Comparison of ENCODE assay signal across 8 cellular contexts in genomic region chr16:81076566-81077076, GRCh38. TPM values are rescaled to one million over a fixed set of nuclear protein-coding genes. Genes with fewer than 3 reads are reported as not detected.
DNase-seq lines count a peak whose midpoint lies in the region; ATAC-seq, FAIRE-seq and TF ChIP-seq lines count a peak whose summit lies in the region.

No MANE protein-coding gene starts in this region.

- no peak for FAIRE-seq in endothelial cell of umbilical vein (lab: Jason Lieb, UNC)

- H3K4me3 ChIP-seq in endothelial cell of umbilical vein (replicated peaks in 1 of 3; ENCODE audit: insufficient read depth in 1 of 3, low read depth in 1 of 3, low read length in 3 of 3) (peak overlapping the region; percentile 48 to 52 (median 49)), mononuclear cell (ENCODE audit: low read length) (peak overlapping the region; percentile 74)

- no peaks in the 10 kb centered on the region for H3K36me3 ChIP-seq in endothelial cell of umbilical vein (ENCODE audit: control insufficient read depth in 2 of 2, extremely low read depth in 1 of 2, insufficient read depth in 2 of 2, low read length in 2 of 2)

- POLR2A ChIA-PET in endothelial cell of umbilical vein (lab: Charles Lee): no interaction called here

- BruUV-seq in endothelial cell of umbilical vein (replicated peaks; lab: Mats Ljungman, UMichigan): no TSS peak

- DNase-seq in CMK (ENCODE audit: low read depth): peak; percentile 73
- DNase-seq in HT1080 (ENCODE audit: low read depth): peak; percentile 82
- peak; percentile 92 for DNase-seq in NK-92 treated with Interleukin-12 subunit alpha and Interleukin-12 subunit beta, amount 100 ng/mL, for 24 hours (lab: John Stamatoyannopoulos, UW)
- DNase-seq in activated CD8-positive, alpha-beta memory T cell treated with anti-CD3 and anti-CD28 coated beads for 4 hours (ENCODE audit: low read depth in 2 of 2): peak; percentile 83 to 85
- DNase-seq in endothelial cell of umbilical vein (ENCODE audit: low read depth, low spot score): no peak
- DNase-seq in stimulated activated CD8-positive, alpha-beta memory T cell treated with anti-CD3 and anti-CD28 coated beads, Interleukin-2, amount 100 ng/mL, for 48 hours (ENCODE audit: low read depth in 2 of 2): peak; percentile 81 to 89

- dilution Hi-C loops in endothelial cell of umbilical vein (cut with MboI; ENCODE audit: extremely low pct_ligation_motif_present, low sequenced_read_pairs): no loop called here

- H3K9ac ChIP-seq in endothelial cell of umbilical vein (replicated peaks; ENCODE audit: extremely low read depth, insufficient read depth, low read length): peak overlapping the region; percentile 93

- ATAC-seq in GM21423 (IDR thresholded peaks at IDR 0.05; ENCODE audit: unreplicated experiment): peak; percentile 79

- H2AFZ ChIP-seq in endothelial cell of umbilical vein (ENCODE audit: low read depth, low read length): peak overlapping the region; percentile 78

- TF ChIP-seq POLR2A in endothelial cell of umbilical vein (IDR thresholded peaks at IDR 0.05; ENCODE audit: low read depth, low read length): no peak

- peaks cover 7% of the 10 kb centered on the region for H3K4me1 ChIP-seq in endothelial cell of umbilical vein (ENCODE audit: control insufficient read depth, extremely low read depth, insufficient read depth, low read length)
- H3K4me1 ChIP-seq in mononuclear cell (ENCODE audit: insufficient read depth, low read length): peaks cover 11% of the 10 kb centered on the region

- H3K27ac ChIP-seq in endothelial cell of umbilical vein (ENCODE audit: insufficient read depth, low read depth, low read length): peak overlapping the region; percentile 91

- no peaks in the 10 kb centered on the region for H4K20me1 ChIP-seq in endothelial cell of umbilical vein (replicated peaks; ENCODE audit: control insufficient read depth, extremely low read depth, insufficient read depth, low read length)

- intact Hi-C loops in endothelial cell of umbilical vein (cut with micrococcal nuclease): loop anchor here (1.0 kb wide), 4 partner anchors 20 to 238 kb away; partner anchors contain the start of genes ATMIN, CENPN, GAN and GCSH

- H3K27me3 ChIP-seq in endothelial cell of umbilical vein (ENCODE audit: control insufficient read depth in 2 of 2, insufficient read depth in 2 of 2, low read length in 2 of 2) (no peaks in the 10 kb centered on the region), mononuclear cell (ENCODE audit: insufficient read depth, low read length) (no peaks in the 10 kb centered on the region)

- peak overlapping the region; percentile 90 for H3K4me2 ChIP-seq in endothelial cell of umbilical vein (ENCODE audit: insufficient read depth, low read length)

- H3K9me1 ChIP-seq in endothelial cell of umbilical vein (replicated peaks; ENCODE audit: control insufficient read depth, extremely low read depth, insufficient read depth, low read length): no peaks in the 10 kb centered on the region

- H3K9me3 ChIP-seq in endothelial cell of umbilical vein (replicated peaks; ENCODE audit: control insufficient read depth, insufficient read depth, low read length) (no peaks in the 10 kb centered on the region), mononuclear cell (ENCODE audit: low read depth, low read length) (no peaks in the 10 kb centered on the region)

- no peaks in the 10 kb centered on the region for H3K79me2 ChIP-seq in endothelial cell of umbilical vein (ENCODE audit: control insufficient read depth, insufficient read depth, low read length)

- TF ChIP-seq CTCF in endothelial cell of umbilical vein (IDR thresholded peaks at IDR 0.05; ENCODE audit: extremely low read depth in 1 of 2, insufficient read depth in 1 of 2, low read depth in 1 of 2, low read length in 2 of 2): no peak

- CTCF ChIA-PET in endothelial cell of umbilical vein (lab: Charles Lee): interaction anchor here (0.8 to 2.5 kb wide), 4 partner anchors 18 to 152 kb away, joined by 3 to 25 read pairs (median 4); partner anchors contain the start of gene ATMIN

TF ChIP-seq in endothelial cell of umbilical vein, 7 proteins besides CTCF, POLR2A, EP300 and RAD21:
- TF ChIP-seq FOS (IDR thresholded peaks at IDR 0.05; ENCODE audit: borderline replicate concordance, insufficient read depth, low read length) (no peak), MYC (IDR thresholded peaks at IDR 0.05; ENCODE audit: low read depth, low read length) (no peak), MAX (IDR thresholded peaks at IDR 0.05; ENCODE audit: insufficient read depth, insufficient read length) (peak; percentile 19)

RNA-seq across cellular contexts. Expression of gene C16orf46, which starts 0.4 kb away (rescaled TPM):
- not detected in 2 replicates for total RNA-seq in HT1080 (2014; rRNA removed; shearing (Covaris generic))
- polyA plus RNA-seq in HT1080 (2015; cell fraction: cytosol; rRNA removed): 1.7 and 2.7 TPM in 2 replicates
- polyA plus RNA-seq in HT1080 (2015; cell fraction: nucleus; rRNA removed): 0.85 and 7.2 TPM in 2 replicates
- total RNA-seq in endothelial cell of umbilical vein (0.53 TPM in 1 of 2 replicates, not detected in the other), mononuclear cell (not detected)
- 0.26 and 0.33 TPM in 2 replicates for polyA plus RNA-seq in endothelial cell of umbilical vein
- polyA plus RNA-seq in endothelial cell of umbilical vein (2011; cell fraction: cytosol; rRNA removed): 0.19 and 0.41 TPM in 2 replicates
- polyA plus RNA-seq in endothelial cell of umbilical vein (2011; cell fraction: nucleus; rRNA removed): 0.97 TPM in 1 of 2 replicates, not detected in the other
- 0.21 and 0.46 TPM in 2 replicates for polyA plus RNA-seq in endothelial cell of umbilical vein (2012)
- polyA minus RNA-seq in endothelial cell of umbilical vein: 2.2 TPM in 1 of 2 replicates, not detected in the other
- not detected for polyA minus RNA-seq in endothelial cell of umbilical vein (2011; cell fraction: cytosol; rRNA and poly(A)+ RNA removed)
- 0.58 TPM in 1 of 2 replicates, not detected in the other for polyA minus RNA-seq in endothelial cell of umbilical vein (2011; cell fraction: nucleus; rRNA and poly(A)+ RNA removed)

RNA-seq across cellular contexts. Expression of gene GCSH, which starts 19.6 kb away (rescaled TPM):
- 33.0 and 47.4 TPM in 2 replicates for total RNA-seq in HT1080 (2014; rRNA removed; shearing (Covaris generic))
- polyA plus RNA-seq in HT1080 (2015; cell fraction: cytosol; rRNA removed): 47.4 and 53.2 TPM in 2 replicates
- 13.6 and 15.3 TPM in 2 replicates for polyA plus RNA-seq in HT1080 (2015; cell fraction: nucleus; rRNA removed)
- total RNA-seq in endothelial cell of umbilical vein: 31.1 and 33.1 TPM in 2 replicates
- polyA plus RNA-seq in endothelial cell of umbilical vein: 5.4 and 6.9 TPM in 2 replicates
- polyA plus RNA-seq in endothelial cell of umbilical vein (2011; cell fraction: cytosol; rRNA removed): 11.1 and 12.2 TPM in 2 replicates
- polyA plus RNA-seq in endothelial cell of umbilical vein (2011; cell fraction: nucleus; rRNA removed): 3.3 and 6.0 TPM in 2 replicates
- 23.0 and 30.0 TPM in 2 replicates for polyA plus RNA-seq in endothelial cell of umbilical vein (2012)
- polyA minus RNA-seq in endothelial cell of umbilical vein: 1.1 and 1.5 TPM in 2 replicates
- polyA minus RNA-seq in endothelial cell of umbilical vein (2011; cell fraction: cytosol; rRNA and poly(A)+ RNA removed): 35.6 TPM
- 1.9 and 3.8 TPM in 2 replicates for polyA minus RNA-seq in endothelial cell of umbilical vein (2011; cell fraction: nucleus; rRNA and poly(A)+ RNA removed)
- 2.1 TPM for total RNA-seq in mononuclear cell

RNA-seq across cellular contexts. Expression of gene ATMIN, which starts 41.0 kb away (rescaled TPM):
- 34.7 and 35.2 TPM in 2 replicates for total RNA-seq in HT1080 (2014; rRNA removed; shearing (Covaris generic))
- 29.0 and 34.9 TPM in 2 replicates for polyA plus RNA-seq in HT1080 (2015; cell fraction: cytosol; rRNA removed)
- 16.5 and 16.9 TPM in 2 replicates for polyA plus RNA-seq in HT1080 (2015; cell fraction: nucleus; rRNA removed)
- total RNA-seq in endothelial cell of umbilical vein (22.4 and 25.3 TPM in 2 replicates), mononuclear cell (42.5 TPM)
- polyA plus RNA-seq in endothelial cell of umbilical vein: 15.0 and 15.8 TPM in 2 replicates
- polyA plus RNA-seq in endothelial cell of umbilical vein (2011; cell fraction: cytosol; rRNA removed): 14.2 and 15.8 TPM in 2 replicates
- 14.1 and 17.2 TPM in 2 replicates for polyA plus RNA-seq in endothelial cell of umbilical vein (2011; cell fraction: nucleus; rRNA removed)
- 16.6 and 22.5 TPM in 2 replicates for polyA plus RNA-seq in endothelial cell of umbilical vein (2012)
- polyA minus RNA-seq in endothelial cell of umbilical vein: 27.0 and 30.2 TPM in 2 replicates
- polyA minus RNA-seq in endothelial cell of umbilical vein (2011; cell fraction: cytosol; rRNA and poly(A)+ RNA removed): 32.6 TPM
- 15.1 and 21.4 TPM in 2 replicates for polyA minus RNA-seq in endothelial cell of umbilical vein (2011; cell fraction: nucleus; rRNA and poly(A)+ RNA removed)

Comparison
In these comparisons a context has a peak if more than half of its experiments do, and no peak if none do; other contexts are left out.
1. RNA of gene GCSH, which starts 19.6 kb away (total RNA-seq): 33.0 to 47.4 TPM in HT1080 and 31.1 to 33.1 TPM in endothelial cell of umbilical vein; 2.1 TPM in mononuclear cell (single experiment); every median in the first group is over 10 times any median in the second.